ENCODE assay signal across 1 cellular context in the genomic region with DNA sequence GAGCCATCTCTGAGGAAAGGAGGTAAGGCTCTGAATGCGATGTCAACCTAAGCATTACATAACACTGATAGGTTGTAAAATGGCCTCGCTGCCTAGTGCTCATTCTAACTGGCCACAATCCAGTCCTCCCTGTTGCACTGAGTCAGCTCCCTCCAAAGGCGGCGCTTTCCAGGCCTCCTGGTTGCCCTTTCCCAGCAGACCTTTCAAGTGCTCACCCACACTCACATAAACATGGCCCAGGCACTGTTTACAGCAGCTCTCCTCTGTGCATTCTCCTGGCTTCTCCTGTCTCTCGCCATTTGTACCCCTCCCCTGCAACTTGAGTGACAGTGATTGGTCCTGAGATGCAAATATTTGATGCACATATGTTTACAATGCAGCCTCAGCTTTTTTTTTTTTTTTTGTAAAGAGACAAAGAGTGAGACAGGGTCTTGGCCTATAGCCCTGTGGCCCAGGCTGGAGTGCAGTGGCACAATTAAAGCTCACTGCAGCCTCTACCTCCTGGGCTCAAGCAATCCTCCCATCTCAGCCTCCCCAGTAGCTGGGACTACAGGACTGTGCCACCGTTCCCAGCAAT.
TF ChIP-seq lines count a peak whose summit lies in the region.

No MANE protein-coding gene starts in this region.

TF ChIP-seq in HepG2, 621 proteins besides CTCF, POLR2A, EP300 and RAD21 (continued from another document and continues in another):
- no peak for TF ChIP-seq MYNN (CRISPR knock-in tag; IDR thresholded peaks at IDR 0.05; ENCODE audit: low read depth)
- TF ChIP-seq NCOA2 (CRISPR knock-in tag; IDR thresholded peaks at IDR 0.05): peak; percentile 8; the same call in 1 of the 2 replicates
- 0 out of 2 replicates have a peak, but pooled peaks have one; percentile 2 for TF ChIP-seq FOSL1 (CRISPR knock-in tag; IDR thresholded peaks at IDR 0.05; ENCODE audit: borderline replicate concordance)
- TF ChIP-seq, protein P1, sequence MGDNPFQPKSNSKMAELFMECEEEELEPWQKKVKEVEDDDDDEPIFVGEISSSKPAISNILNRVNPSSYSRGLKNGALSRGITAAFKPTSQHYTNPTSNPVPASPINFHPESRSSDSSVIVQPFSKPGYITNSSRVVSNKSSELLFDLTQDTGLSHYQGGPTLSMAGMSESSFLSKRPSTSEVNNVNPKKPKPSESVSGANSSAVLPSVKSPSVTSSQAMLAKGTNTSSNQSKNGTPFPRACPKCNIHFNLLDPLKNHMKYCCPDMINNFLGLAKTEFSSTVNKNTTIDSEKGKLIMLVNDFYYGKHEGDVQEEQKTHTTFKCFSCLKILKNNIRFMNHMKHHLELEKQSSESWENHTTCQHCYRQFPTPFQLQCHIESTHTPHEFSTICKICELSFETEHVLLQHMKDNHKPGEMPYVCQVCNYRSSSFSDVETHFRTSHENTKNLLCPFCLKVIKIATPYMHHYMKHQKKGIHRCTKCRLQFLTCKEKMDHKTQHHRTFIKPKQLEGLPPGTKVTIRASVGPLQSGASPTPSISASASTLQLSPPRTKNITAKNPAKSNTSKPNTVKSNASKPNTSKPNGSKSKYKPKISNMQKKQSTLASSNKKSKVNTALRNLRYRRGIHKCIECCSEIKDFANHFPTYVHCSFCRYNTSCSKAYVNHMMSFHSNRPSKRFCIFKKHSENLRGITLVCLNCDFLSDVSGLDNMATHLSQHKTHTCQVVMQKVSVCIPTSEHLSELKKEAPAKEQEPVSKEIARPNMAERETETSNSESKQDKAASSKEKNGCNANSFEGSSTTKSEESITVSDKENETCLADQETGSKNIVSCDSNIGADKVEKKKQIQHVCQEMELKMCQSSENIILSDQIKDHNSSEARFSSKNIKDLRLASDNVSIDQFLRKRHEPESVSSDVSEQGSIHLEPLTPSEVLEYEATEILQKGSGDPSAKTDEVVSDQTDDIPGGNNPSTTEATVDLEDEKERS (CRISPR knock-in tag; IDR thresholded peaks at IDR 0.05): no peak
- TF ChIP-seq KAT8 (CRISPR knock-in tag; IDR thresholded peaks at IDR 0.05): peak; percentile 63; the same call in 1 of the 2 replicates
- peak; percentile 35; the same call in 1 of the 2 replicates for TF ChIP-seq HOXA3 (CRISPR knock-in tag; IDR thresholded peaks at IDR 0.05)
- TF ChIP-seq, protein P2, sequence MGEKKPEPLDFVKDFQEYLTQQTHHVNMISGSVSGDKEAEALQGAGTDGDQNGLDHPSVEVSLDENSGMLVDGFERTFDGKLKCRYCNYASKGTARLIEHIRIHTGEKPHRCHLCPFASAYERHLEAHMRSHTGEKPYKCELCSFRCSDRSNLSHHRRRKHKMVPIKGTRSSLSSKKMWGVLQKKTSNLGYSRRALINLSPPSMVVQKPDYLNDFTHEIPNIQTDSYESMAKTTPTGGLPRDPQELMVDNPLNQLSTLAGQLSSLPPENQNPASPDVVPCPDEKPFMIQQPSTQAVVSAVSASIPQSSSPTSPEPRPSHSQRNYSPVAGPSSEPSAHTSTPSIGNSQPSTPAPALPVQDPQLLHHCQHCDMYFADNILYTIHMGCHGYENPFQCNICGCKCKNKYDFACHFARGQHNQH (CRISPR knock-in tag; IDR thresholded peaks at IDR 0.05): no peak
- TF ChIP-seq ZNF430 (CRISPR knock-in tag; IDR thresholded peaks at IDR 0.05): 0 out of 2 replicates have a peak, but pooled peaks have one; percentile 3
- TF ChIP-seq ZSCAN21 (CRISPR knock-in tag; IDR thresholded peaks at IDR 0.05; ENCODE audit: borderline replicate concordance): 0 out of 2 replicates have a peak, but pooled peaks have one; percentile 38
- no peak for TF ChIP-seq ZKSCAN5 (CRISPR knock-in tag; IDR thresholded peaks at IDR 0.05)
- peak; percentile 27 for TF ChIP-seq MEIS2 (CRISPR knock-in tag; IDR thresholded peaks at IDR 0.05)
- 0 out of 2 replicates have a peak, but pooled peaks have one; percentile 56 for TF ChIP-seq ZSCAN31 (CRISPR knock-in tag; IDR thresholded peaks at IDR 0.05; ENCODE audit: low read depth)
- TF ChIP-seq, protein P3, sequence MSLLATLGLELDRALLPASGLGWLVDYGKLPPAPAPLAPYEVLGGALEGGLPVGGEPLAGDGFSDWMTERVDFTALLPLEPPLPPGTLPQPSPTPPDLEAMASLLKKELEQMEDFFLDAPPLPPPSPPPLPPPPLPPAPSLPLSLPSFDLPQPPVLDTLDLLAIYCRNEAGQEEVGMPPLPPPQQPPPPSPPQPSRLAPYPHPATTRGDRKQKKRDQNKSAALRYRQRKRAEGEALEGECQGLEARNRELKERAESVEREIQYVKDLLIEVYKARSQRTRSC (CRISPR knock-in tag; IDR thresholded peaks at IDR 0.05; ENCODE audit: low read depth): no peak
- TF ChIP-seq, protein P4, sequence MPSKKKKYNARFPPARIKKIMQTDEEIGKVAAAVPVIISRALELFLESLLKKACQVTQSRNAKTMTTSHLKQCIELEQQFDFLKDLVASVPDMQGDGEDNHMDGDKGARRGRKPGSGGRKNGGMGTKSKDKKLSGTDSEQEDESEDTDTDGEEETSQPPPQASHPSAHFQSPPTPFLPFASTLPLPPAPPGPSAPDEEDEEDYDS (CRISPR knock-in tag; IDR thresholded peaks at IDR 0.05): peak; percentile 49; the same call in 1 of the 2 replicates
- TF ChIP-seq, protein P5, sequence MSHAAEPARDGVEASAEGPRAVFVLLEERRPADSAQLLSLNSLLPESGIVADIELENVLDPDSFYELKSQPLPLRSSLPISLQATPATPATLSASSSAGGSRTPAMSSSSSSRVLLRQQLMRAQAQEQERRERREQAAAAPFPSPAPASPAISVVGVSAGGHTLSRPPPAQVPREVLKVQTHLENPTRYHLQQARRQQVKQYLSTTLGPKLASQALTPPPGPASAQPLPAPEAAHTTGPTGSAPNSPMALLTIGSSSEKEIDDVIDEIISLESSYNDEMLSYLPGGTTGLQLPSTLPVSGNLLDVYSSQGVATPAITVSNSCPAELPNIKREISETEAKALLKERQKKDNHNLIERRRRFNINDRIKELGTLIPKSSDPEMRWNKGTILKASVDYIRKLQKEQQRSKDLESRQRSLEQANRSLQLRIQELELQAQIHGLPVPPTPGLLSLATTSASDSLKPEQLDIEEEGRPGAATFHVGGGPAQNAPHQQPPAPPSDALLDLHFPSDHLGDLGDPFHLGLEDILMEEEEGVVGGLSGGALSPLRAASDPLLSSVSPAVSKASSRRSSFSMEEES (CRISPR knock-in tag; IDR thresholded peaks at IDR 0.05): 0 out of 2 replicates have a peak, but pooled peaks have one; percentile 13
- no peak for TF ChIP-seq KAT2B (IDR thresholded peaks at IDR 0.05; ENCODE audit: borderline replicate concordance, low read depth, low read length)
- TF ChIP-seq, protein P6, sequence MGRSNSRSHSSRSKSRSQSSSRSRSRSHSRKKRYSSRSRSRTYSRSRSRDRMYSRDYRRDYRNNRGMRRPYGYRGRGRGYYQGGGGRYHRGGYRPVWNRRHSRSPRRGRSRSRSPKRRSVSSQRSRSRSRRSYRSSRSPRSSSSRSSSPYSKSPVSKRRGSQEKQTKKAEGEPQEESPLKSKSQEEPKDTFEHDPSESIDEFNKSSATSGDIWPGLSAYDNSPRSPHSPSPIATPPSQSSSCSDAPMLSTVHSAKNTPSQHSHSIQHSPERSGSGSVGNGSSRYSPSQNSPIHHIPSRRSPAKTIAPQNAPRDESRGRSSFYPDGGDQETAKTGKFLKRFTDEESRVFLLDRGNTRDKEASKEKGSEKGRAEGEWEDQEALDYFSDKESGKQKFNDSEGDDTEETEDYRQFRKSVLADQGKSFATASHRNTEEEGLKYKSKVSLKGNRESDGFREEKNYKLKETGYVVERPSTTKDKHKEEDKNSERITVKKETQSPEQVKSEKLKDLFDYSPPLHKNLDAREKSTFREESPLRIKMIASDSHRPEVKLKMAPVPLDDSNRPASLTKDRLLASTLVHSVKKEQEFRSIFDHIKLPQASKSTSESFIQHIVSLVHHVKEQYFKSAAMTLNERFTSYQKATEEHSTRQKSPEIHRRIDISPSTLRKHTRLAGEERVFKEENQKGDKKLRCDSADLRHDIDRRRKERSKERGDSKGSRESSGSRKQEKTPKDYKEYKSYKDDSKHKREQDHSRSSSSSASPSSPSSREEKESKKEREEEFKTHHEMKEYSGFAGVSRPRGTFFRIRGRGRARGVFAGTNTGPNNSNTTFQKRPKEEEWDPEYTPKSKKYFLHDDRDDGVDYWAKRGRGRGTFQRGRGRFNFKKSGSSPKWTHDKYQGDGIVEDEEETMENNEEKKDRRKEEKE (IDR thresholded peaks at IDR 0.05): no peak
- peak; percentile 67; the same call in 1 of the 2 replicates for TF ChIP-seq ZNF451 (CRISPR knock-in tag; IDR thresholded peaks at IDR 0.05)
- TF ChIP-seq, protein P7, sequence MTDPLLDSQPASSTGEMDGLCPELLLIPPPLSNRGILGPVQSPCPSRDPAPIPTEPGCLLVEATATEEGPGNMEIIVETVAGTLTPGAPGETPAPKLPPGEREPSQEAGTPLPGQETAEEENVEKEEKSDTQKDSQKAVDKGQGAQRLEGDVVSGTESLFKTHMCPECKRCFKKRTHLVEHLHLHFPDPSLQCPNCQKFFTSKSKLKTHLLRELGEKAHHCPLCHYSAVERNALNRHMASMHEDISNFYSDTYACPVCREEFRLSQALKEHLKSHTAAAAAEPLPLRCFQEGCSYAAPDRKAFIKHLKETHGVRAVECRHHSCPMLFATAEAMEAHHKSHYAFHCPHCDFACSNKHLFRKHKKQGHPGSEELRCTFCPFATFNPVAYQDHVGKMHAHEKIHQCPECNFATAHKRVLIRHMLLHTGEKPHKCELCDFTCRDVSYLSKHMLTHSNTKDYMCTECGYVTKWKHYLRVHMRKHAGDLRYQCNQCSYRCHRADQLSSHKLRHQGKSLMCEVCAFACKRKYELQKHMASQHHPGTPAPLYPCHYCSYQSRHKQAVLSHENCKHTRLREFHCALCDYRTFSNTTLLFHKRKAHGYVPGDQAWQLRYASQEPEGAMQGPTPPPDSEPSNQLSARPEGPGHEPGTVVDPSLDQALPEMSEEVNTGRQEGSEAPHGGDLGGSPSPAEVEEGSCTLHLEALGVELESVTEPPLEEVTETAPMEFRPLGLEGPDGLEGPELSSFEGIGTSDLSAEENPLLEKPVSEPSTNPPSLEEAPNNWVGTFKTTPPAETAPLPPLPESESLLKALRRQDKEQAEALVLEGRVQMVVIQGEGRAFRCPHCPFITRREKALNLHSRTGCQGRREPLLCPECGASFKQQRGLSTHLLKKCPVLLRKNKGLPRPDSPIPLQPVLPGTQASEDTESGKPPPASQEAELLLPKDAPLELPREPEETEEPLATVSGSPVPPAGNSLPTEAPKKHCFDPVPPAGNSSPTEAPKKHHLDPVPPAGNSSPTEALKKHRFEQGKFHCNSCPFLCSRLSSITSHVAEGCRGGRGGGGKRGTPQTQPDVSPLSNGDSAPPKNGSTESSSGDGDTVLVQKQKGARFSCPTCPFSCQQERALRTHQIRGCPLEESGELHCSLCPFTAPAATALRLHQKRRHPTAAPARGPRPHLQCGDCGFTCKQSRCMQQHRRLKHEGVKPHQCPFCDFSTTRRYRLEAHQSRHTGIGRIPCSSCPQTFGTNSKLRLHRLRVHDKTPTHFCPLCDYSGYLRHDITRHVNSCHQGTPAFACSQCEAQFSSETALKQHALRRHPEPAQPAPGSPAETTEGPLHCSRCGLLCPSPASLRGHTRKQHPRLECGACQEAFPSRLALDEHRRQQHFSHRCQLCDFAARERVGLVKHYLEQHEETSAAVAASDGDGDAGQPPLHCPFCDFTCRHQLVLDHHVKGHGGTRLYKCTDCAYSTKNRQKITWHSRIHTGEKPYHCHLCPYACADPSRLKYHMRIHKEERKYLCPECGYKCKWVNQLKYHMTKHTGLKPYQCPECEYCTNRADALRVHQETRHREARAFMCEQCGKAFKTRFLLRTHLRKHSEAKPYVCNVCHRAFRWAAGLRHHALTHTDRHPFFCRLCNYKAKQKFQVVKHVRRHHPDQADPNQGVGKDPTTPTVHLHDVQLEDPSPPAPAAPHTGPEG (CRISPR knock-in tag; IDR thresholded peaks at IDR 0.05): no peak
- TF ChIP-seq SPEN (CRISPR knock-in tag; IDR thresholded peaks at IDR 0.05; ENCODE audit: low read depth): 0 out of 2 replicates have a peak, but pooled peaks have one; percentile 21
- TF ChIP-seq ZFX (CRISPR knock-in tag; IDR thresholded peaks at IDR 0.05; ENCODE audit: low read depth): peak; percentile 79
- TF ChIP-seq, protein P8, sequence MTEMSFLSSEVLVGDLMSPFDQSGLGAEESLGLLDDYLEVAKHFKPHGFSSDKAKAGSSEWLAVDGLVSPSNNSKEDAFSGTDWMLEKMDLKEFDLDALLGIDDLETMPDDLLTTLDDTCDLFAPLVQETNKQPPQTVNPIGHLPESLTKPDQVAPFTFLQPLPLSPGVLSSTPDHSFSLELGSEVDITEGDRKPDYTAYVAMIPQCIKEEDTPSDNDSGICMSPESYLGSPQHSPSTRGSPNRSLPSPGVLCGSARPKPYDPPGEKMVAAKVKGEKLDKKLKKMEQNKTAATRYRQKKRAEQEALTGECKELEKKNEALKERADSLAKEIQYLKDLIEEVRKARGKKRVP (CRISPR knock-in tag; IDR thresholded peaks at IDR 0.05): no peak
- no peak; the same call in 1 of the 2 replicates for TF ChIP-seq NR2C2 (CRISPR knock-in tag; IDR thresholded peaks at IDR 0.05; ENCODE audit: borderline replicate concordance)
- TF ChIP-seq CBX5 (CRISPR knock-in tag; IDR thresholded peaks at IDR 0.05; ENCODE audit: borderline replicate concordance): peak; percentile 68; the same call in 1 of the 2 replicates
- TF ChIP-seq, protein P9, sequence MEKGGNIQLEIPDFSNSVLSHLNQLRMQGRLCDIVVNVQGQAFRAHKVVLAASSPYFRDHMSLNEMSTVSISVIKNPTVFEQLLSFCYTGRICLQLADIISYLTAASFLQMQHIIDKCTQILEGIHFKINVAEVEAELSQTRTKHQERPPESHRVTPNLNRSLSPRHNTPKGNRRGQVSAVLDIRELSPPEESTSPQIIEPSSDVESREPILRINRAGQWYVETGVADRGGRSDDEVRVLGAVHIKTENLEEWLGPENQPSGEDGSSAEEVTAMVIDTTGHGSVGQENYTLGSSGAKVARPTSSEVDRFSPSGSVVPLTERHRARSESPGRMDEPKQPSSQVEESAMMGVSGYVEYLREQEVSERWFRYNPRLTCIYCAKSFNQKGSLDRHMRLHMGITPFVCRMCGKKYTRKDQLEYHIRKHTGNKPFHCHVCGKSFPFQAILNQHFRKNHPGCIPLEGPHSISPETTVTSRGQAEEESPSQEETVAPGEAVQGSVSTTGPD (CRISPR knock-in tag; IDR thresholded peaks at IDR 0.05): no peak
- peak; percentile 38; the same call in 1 of the 2 replicates for TF ChIP-seq ZNF121 (CRISPR knock-in tag; IDR thresholded peaks at IDR 0.05)
- TF ChIP-seq YEATS4 (CRISPR knock-in tag; IDR thresholded peaks at IDR 0.05; ENCODE audit: borderline replicate concordance): no peak
- peak; percentile 56 for TF ChIP-seq FOXO1 (CRISPR knock-in tag; IDR thresholded peaks at IDR 0.05)
- TF ChIP-seq ZFP62 (CRISPR knock-in tag; IDR thresholded peaks at IDR 0.05): no peak
- no peak for TF ChIP-seq ZNF878 (CRISPR knock-in tag; IDR thresholded peaks at IDR 0.05)
- TF ChIP-seq ZNF564 (CRISPR knock-in tag; IDR thresholded peaks at IDR 0.05): no peak
- peak; percentile 68 for TF ChIP-seq ERF (CRISPR knock-in tag; IDR thresholded peaks at IDR 0.05)
- TF ChIP-seq RAD51 (IDR thresholded peaks at IDR 0.05; ENCODE audit: borderline replicate concordance): no peak
- TF ChIP-seq ZNF644 (CRISPR knock-in tag; IDR thresholded peaks at IDR 0.05; ENCODE audit: low read depth): peak; percentile 89
- no peak for TF ChIP-seq FOXP1 (IDR thresholded peaks at IDR 0.05)
- TF ChIP-seq FOXP1 (CRISPR knock-in tag; IDR thresholded peaks at IDR 0.05): peak; percentile 50; the same call in 1 of the 2 replicates
- peak; percentile 64 for TF ChIP-seq ZNF792 (CRISPR knock-in tag; IDR thresholded peaks at IDR 0.05)
- peak; percentile 51; the same call in 1 of the 2 replicates for TF ChIP-seq RARA (CRISPR knock-in tag; IDR thresholded peaks at IDR 0.05)
- TF ChIP-seq MAF1 (CRISPR knock-in tag; IDR thresholded peaks at IDR 0.05; ENCODE audit: borderline replicate concordance): no peak
- TF ChIP-seq HNRNPLL (IDR thresholded peaks at IDR 0.05; ENCODE audit: low read depth, low read length, poor library complexity, severe bottlenecking): no peak
- no peak for TF ChIP-seq KLF13 (CRISPR knock-in tag; IDR thresholded peaks at IDR 0.05)
